Comparison of ENCODE assay signal across 7 cellular contexts in genomic region chr11:85558411-85558810, GRCh38.
"Had no signal": no experiment of that assay in that cellular context is flagged by ENCODE, and none has a peak within 500 bp of the region (broad histone marks: within the 10 kb centered on the region; RNA-seq: fewer than 3 reads in every experiment).

No MANE protein-coding gene starts in this region.

- FAIRE-seq: G401.6, GM12878, GM12891, GM18507, GM19239 had no signal

- ATAC-seq: GM12878 had no signal

- DNase-seq: GDM1, GF-D8 had no signal

- H3K4me3 ChIP-seq: GM12878 had no signal
